Comparison of ENCODE assay signal across 1 cellular context in the genomic region with DNA sequence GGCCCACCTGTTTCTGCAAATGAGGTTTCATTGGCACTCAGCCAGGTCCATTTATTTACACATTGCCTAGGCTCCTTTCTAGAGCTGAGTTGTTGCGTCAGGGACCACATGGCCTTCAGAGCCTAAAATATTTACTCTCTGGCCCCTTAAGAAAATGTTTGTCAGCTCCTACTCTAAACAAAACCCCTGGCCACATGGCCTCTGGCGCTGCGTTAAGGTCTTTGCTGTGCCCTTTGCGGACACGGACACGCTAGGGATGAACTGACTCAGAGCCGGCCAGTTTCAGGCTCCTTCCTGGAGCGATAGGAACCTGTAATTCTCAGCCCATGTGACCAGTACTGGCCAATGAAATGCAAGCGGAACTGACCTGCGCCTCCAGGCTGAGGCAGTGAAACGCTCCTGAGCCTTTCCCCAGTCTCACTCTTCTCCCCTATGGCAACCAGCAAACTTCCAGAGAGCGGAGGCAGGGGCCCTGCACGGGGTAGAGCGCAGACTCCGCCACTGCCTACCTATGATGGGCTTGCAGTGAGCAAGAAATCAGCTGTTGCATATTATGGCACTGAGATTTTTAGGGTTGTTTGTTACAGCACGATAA.
TF ChIP-seq lines count a peak whose summit lies in the region.

No MANE protein-coding gene starts in this region.

TF ChIP-seq in liver, 16 proteins besides CTCF, POLR2A, EP300 and RAD21 (continued from another document):
- TF ChIP-seq REST (IDR thresholded peaks at IDR 0.05): peak; percentile 65
- peak; percentile 69 for TF ChIP-seq SP1 (IDR thresholded peaks at IDR 0.05)
- TF ChIP-seq TAF1 (conservative IDR thresholded peaks at IDR 0.05): peak; percentile 42
- TF ChIP-seq NR2F2 (IDR thresholded peaks at IDR 0.05): peak; percentile 75
- TF ChIP-seq FOXA1 (IDR thresholded peaks at IDR 0.05): peak; percentile 15
- no peak for TF ChIP-seq HNF4G (IDR thresholded peaks at IDR 0.05)
- peak; percentile 58 to 70 for TF ChIP-seq RXRA (IDR thresholded peaks at IDR 0.05)
- TF ChIP-seq, protein P1, sequence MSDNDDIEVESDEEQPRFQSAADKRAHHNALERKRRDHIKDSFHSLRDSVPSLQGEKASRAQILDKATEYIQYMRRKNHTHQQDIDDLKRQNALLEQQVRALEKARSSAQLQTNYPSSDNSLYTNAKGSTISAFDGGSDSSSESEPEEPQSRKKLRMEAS (IDR thresholded peaks at IDR 0.05): peak; percentile 74
- peak; percentile 55 to 64 for TF ChIP-seq JUND (IDR thresholded peaks at IDR 0.05)
- TF ChIP-seq, protein P2, sequence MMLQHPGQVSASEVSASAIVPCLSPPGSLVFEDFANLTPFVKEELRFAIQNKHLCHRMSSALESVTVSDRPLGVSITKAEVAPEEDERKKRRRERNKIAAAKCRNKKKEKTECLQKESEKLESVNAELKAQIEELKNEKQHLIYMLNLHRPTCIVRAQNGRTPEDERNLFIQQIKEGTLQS (IDR thresholded peaks at IDR 0.05): peak; percentile 73
TF ChIP-seq in liver: peak in this region for 11.
